In genomic region chr15:96325579-96326331, GRCh38 we compare ENCODE assay signal across 8 cellular contexts. TPM values are rescaled to one million over a fixed set of nuclear protein-coding genes. Genes with fewer than 3 reads are reported as not detected.
A peak's percentile ranks its signal among the peaks of the same experiment; 100 is the strongest.
DNase-seq lines count a peak whose midpoint lies in the region; ATAC-seq and TF ChIP-seq lines count a peak whose summit lies in the region.

No MANE protein-coding gene starts in this region.

- H3K27ac ChIP-seq in SK-N-MC (no peak overlapping the region), foreskin keratinocyte (peak overlapping the region; percentile 62), gastrocnemius medialis (peak overlapping the region; percentile 86 to 93 (median 89))

- POLR2A ChIA-PET in activated CD8-positive, alpha-beta T cell treated with anti-CD3 and anti-CD28 coated beads, Interleukin-2, amount 10 ng/mL, durations not matched to agents 7 days and 5 days (lab: Charles Lee) = no interaction called here
- POLR2A ChIA-PET in activated CD4-positive, alpha-beta memory T cell treated with anti-CD3 and anti-CD28 coated beads, Interleukin-2, amount 10 ng/mL, durations not matched to agents 7 days and 5 days (lab: Charles Lee) = no interaction called here

- no peak for DNase-seq in GM12865 (ENCODE audit: low read depth)
- DNase-seq in SK-N-MC (ENCODE audit: low read depth, low spot score) = no peak
- peak in 1 of 2 donors; percentile 81 for DNase-seq in foreskin keratinocyte
- DNase-seq in gastrocnemius medialis = no peak
- DNase-seq in SK-N-DZ (ENCODE audit: low spot score) = no peak
- no peak for DNase-seq in NK-92 (lab: John Stamatoyannopoulos, UW; ENCODE audit: unreplicated experiment)
- no peak for DNase-seq in activated CD8-positive, alpha-beta T cell treated with anti-CD3 and anti-CD28 coated beads, Interleukin-2, amount 10 ng/mL, durations not matched to agents 7 days and 5 days
- DNase-seq in activated CD4-positive, alpha-beta memory T cell treated with anti-CD3 and anti-CD28 coated beads, Interleukin-2, amount 10 ng/mL, durations not matched to agents 7 days and 5 days = no peak

- H3K9me3 ChIP-seq in SK-N-MC (ENCODE audit: low read depth, low read length) (no peaks in the 10 kb centered on the region), gastrocnemius medialis (no peaks in the 10 kb centered on the region)

- H3K27me3 ChIP-seq in foreskin keratinocyte = no peaks in the 10 kb centered on the region
- H3K27me3 ChIP-seq in gastrocnemius medialis = peaks cover 23 to 31% (median 29%) of the 10 kb centered on the region in 3 donors

- H3K36me3 ChIP-seq in SK-N-MC (ENCODE audit: insufficient read depth, low read length) = no peaks in the 10 kb centered on the region
- H3K36me3 ChIP-seq in gastrocnemius medialis = no peaks in the 10 kb centered on the region

- no peaks in the 10 kb centered on the region for H3K9me3 Mint-ChIP-seq in activated CD8-positive, alpha-beta T cell treated with anti-CD3 and anti-CD28 coated beads, Interleukin-2, amount 10 ng/mL, durations not matched to agents 7 days and 5 days (ENCODE audit: insufficient read depth)
- H3K9me3 Mint-ChIP-seq in activated CD4-positive, alpha-beta memory T cell treated with anti-CD3 and anti-CD28 coated beads, Interleukin-2, amount 10 ng/mL, durations not matched to agents 7 days and 5 days = no peaks in the 10 kb centered on the region

- ATAC-seq in foreskin keratinocyte (peak; percentile 1), gastrocnemius medialis (no peak)
- ATAC-seq in activated CD8-positive, alpha-beta T cell treated with anti-CD3 and anti-CD28 coated beads, Interleukin-2, amount 10 ng/mL, durations not matched to agents 7 days and 5 days = no peak

- peak overlapping the region; percentile 84 for H3K9ac ChIP-seq in SK-N-MC (ENCODE audit: insufficient read length)

- H3K4me3 ChIP-seq in GM12865 (ENCODE audit: low read depth, low read length) (peak overlapping the region; percentile 41; the same call in 1 of the 2 replicates), SK-N-MC (peak overlapping the region; percentile 99), gastrocnemius medialis (peak overlapping the region; percentile 63 to 71 (median 66))

- H3K27me3 Mint-ChIP-seq in activated CD8-positive, alpha-beta T cell treated with anti-CD3 and anti-CD28 coated beads, Interleukin-2, amount 10 ng/mL, durations not matched to agents 7 days and 5 days (ENCODE audit: low read depth) = peaks cover 76% of the 10 kb centered on the region
- peaks cover 82% of the 10 kb centered on the region for H3K27me3 Mint-ChIP-seq in activated CD4-positive, alpha-beta memory T cell treated with anti-CD3 and anti-CD28 coated beads, Interleukin-2, amount 10 ng/mL, durations not matched to agents 7 days and 5 days

- in situ Hi-C loops in gastrocnemius medialis (cut with MboI; ENCODE audit: low sequenced_read_pairs in 4 of 4) = loop anchor here in 2 of 4 donors (25.0 kb wide), 2 partner anchors 1063 to 1637 kb away; partner anchors contain the start of gene ARRDC4 (in 1 of the 2)

- H3K4me3 Mint-ChIP-seq in activated CD8-positive, alpha-beta T cell treated with anti-CD3 and anti-CD28 coated beads, Interleukin-2, amount 10 ng/mL, durations not matched to agents 7 days and 5 days = no peak overlapping the region
- H3K4me3 Mint-ChIP-seq in activated CD4-positive, alpha-beta memory T cell treated with anti-CD3 and anti-CD28 coated beads, Interleukin-2, amount 10 ng/mL, durations not matched to agents 7 days and 5 days = no peak overlapping the region

- H3K36me3 Mint-ChIP-seq in activated CD8-positive, alpha-beta T cell treated with anti-CD3 and anti-CD28 coated beads, Interleukin-2, amount 10 ng/mL, durations not matched to agents 7 days and 5 days (ENCODE audit: low read depth) = peaks cover 2% of the 10 kb centered on the region
- H3K36me3 Mint-ChIP-seq in activated CD4-positive, alpha-beta memory T cell treated with anti-CD3 and anti-CD28 coated beads, Interleukin-2, amount 10 ng/mL, durations not matched to agents 7 days and 5 days (ENCODE audit: low read depth) = peaks cover 5% of the 10 kb centered on the region

- peaks cover 18% of the 10 kb centered on the region for H3K4me1 ChIP-seq in foreskin keratinocyte
- H3K4me1 ChIP-seq in gastrocnemius medialis = peaks cover 0 to 8% of the 10 kb centered on the region in 2 donors

- no peak for TF ChIP-seq CTCF in GM12865 (IDR thresholded peaks at IDR 0.05; ENCODE audit: insufficient read depth, low read depth, low read length, missing control alignments)
- no peak for TF ChIP-seq CTCF in foreskin keratinocyte (conservative IDR thresholded peaks at IDR 0.05)
- no peak for TF ChIP-seq CTCF in gastrocnemius medialis (IDR thresholded peaks at IDR 0.05 in 4 of 5, conservative IDR thresholded peaks at IDR 0.05 in 1 of 5)

- no peak for TF ChIP-seq POLR2A in gastrocnemius medialis (IDR thresholded peaks at IDR 0.05)

- no peak overlapping the region for H3K27ac Mint-ChIP-seq in activated CD8-positive, alpha-beta T cell treated with anti-CD3 and anti-CD28 coated beads, Interleukin-2, amount 10 ng/mL, durations not matched to agents 7 days and 5 days
- H3K27ac Mint-ChIP-seq in activated CD4-positive, alpha-beta memory T cell treated with anti-CD3 and anti-CD28 coated beads, Interleukin-2, amount 10 ng/mL, durations not matched to agents 7 days and 5 days = no peak overlapping the region

- H3K4me1 Mint-ChIP-seq in activated CD8-positive, alpha-beta T cell treated with anti-CD3 and anti-CD28 coated beads, Interleukin-2, amount 10 ng/mL, durations not matched to agents 7 days and 5 days (ENCODE audit: low read depth) = peaks cover 6% of the 10 kb centered on the region
- peaks cover 8% of the 10 kb centered on the region for H3K4me1 Mint-ChIP-seq in activated CD4-positive, alpha-beta memory T cell treated with anti-CD3 and anti-CD28 coated beads, Interleukin-2, amount 10 ng/mL, durations not matched to agents 7 days and 5 days

- CTCF ChIA-PET in activated CD8-positive, alpha-beta T cell treated with anti-CD3 and anti-CD28 coated beads, Interleukin-2, amount 10 ng/mL, durations not matched to agents 7 days and 5 days (lab: Charles Lee) = no interaction called here
- CTCF ChIA-PET in activated CD4-positive, alpha-beta memory T cell treated with anti-CD3 and anti-CD28 coated beads, Interleukin-2, amount 10 ng/mL, durations not matched to agents 7 days and 5 days (lab: Charles Lee) = no interaction called here

- intact Hi-C loops in gastrocnemius medialis (cut with DNase I; ENCODE audit: low total_unique reads) = loop anchor here (1.0 to 10.0 kb wide), 4 partner anchors 16 to 569 kb away; no protein-coding TSS in a partner anchor

RNA-seq across cellular contexts. Expression of gene NR2F2, which starts 4.7 kb away (rescaled TPM):
- total RNA-seq in foreskin keratinocyte (24.9 and 30.6 TPM in 2 replicates), gastrocnemius medialis (10 to 100 TPM in 1 of 4 donors, 1 to 10 TPM in 3; 4.3 to 14.6 (median 9.3) TPM)
- polyA plus RNA-seq in foreskin keratinocyte = 20.3 and 20.8 TPM in 2 replicates
- 2.2 and 3.2 TPM in 2 replicates for polyA plus RNA-seq in SK-N-DZ (2014; cell fraction: cytosol; rRNA removed)
- polyA plus RNA-seq in SK-N-DZ (2014; cell fraction: nucleus; rRNA removed) = 1.5 and 3.6 TPM in 2 replicates
- not detected for total RNA-seq in activated CD8-positive, alpha-beta T cell treated with anti-CD3 and anti-CD28 coated beads, Interleukin-2, amount 10 ng/mL, durations not matched to agents 7 days and 5 days
- not detected for total RNA-seq in activated CD4-positive, alpha-beta memory T cell treated with anti-CD3 and anti-CD28 coated beads, Interleukin-2, amount 10 ng/mL, durations not matched to agents 7 days and 5 days

Comparison
In these comparisons a context has a peak if more than half of its experiments do, and no peak if none do; other contexts are left out.
1. H3K4me3 ChIP-seq: peak in every context shown above with its lines; median percentile 99 in SK-N-MC; 66 in gastrocnemius medialis; 41 in GM12865.
2. RNA of gene NR2F2, which starts 4.7 kb away (total RNA-seq): 24.9 to 30.6 TPM in foreskin keratinocyte and 4.3 to 14.6 TPM in gastrocnemius medialis; not detected in activated CD8-positive, alpha-beta T cell treated with anti-CD3 and anti-CD28 coated beads, Interleukin-2, amount 10 ng/mL, durations not matched to agents 7 days and 5 days and not detected in activated CD4-positive, alpha-beta memory T cell treated with anti-CD3 and anti-CD28 coated beads, Interleukin-2, amount 10 ng/mL, durations not matched to agents 7 days and 5 days; every median in the first group is over 4 times any median in the second.